In genomic region chr10:31927597-31928530, GRCh38 we compare ENCODE assay signal across 8 cellular contexts. TPM values are rescaled to one million over a fixed set of nuclear protein-coding genes. Genes with fewer than 3 reads are reported as not detected.
DNase-seq lines count a peak whose midpoint lies in the region; ATAC-seq and TF ChIP-seq lines count a peak whose summit lies in the region.

No MANE protein-coding gene starts in this region.

- H3K4me3 ChIP-seq in right lobe of liver, result peak overlapping the region; percentile 90 to 93 (median 92)

- no peak for TF ChIP-seq POLR2A in right lobe of liver (IDR thresholded peaks at IDR 0.05)

- H3K27me3 ChIP-seq in right lobe of liver, result no peaks in the 10 kb centered on the region

- H3K36me3 ChIP-seq in right lobe of liver, result no peaks in the 10 kb centered on the region

- ATAC-seq in HG02981 (IDR thresholded peaks at IDR 0.05; ENCODE audit: unreplicated experiment) (peak; percentile 24), right lobe of liver (peak; percentile 27 to 46 (median 38))

- intact Hi-C loops in right lobe of liver (cut with DNase I), result no loop called here

- peaks cover 0 to 37% (median 0%) of the 10 kb centered on the region in 4 donors for H3K4me1 ChIP-seq in right lobe of liver

- TF ChIP-seq CTCF in right lobe of liver (IDR thresholded peaks at IDR 0.05), result peak in 2 of 4 donors; percentile 9 to 13

- no peaks in the 10 kb centered on the region for H3K9me3 ChIP-seq in right lobe of liver

- peak; percentile 14 to 29 for DNase-seq in stimulated activated CD4-positive, alpha-beta T cell treated with anti-CD3 and anti-CD28 coated beads, Interleukin-12 subunit alpha, Interleukin-12 subunit beta, amount 100 ng/mL, for 24 hours (ENCODE audit: low read depth in 2 of 2)
- no peak for DNase-seq in stimulated activated CD4-positive, alpha-beta T cell treated with anti-CD3 and anti-CD28 coated beads, Interleukin-2, amount 100 ng/mL, for 48 hours
- DNase-seq in NCI-H2227 treated with DMSO at 0.1 percent for 48 hours (lab: John Stamatoyannopoulos, UW) (peak; percentile 30), ecto neural progenitor cell (ENCODE audit: low spot score) (peak; percentile 80), right lobe of liver (peak; percentile 63 to 70 (median 68))
- peak; percentile 45 for DNase-seq in activated CD4-positive, alpha-beta T cell treated with anti-CD3 and anti-CD28 coated beads, Interleukin-2, amount 50 U/mL, for 1 hour
- peak; percentile 16 to 27 (median 17) for DNase-seq in stimulated activated CD4-positive, alpha-beta T cell treated with anti-CD3 and anti-CD28 coated beads, TNF-alpha, amount 100 ng/mL, for 4 hours (ENCODE audit: low read depth in 3 of 3)

- H3K27ac ChIP-seq in right lobe of liver, result peak overlapping the region; percentile 97 to 98 (median 97)

- under 1% methylated on average over 41 of the region's 64 CpGs for WGBS in right lobe of liver (ENCODE audit: insufficient coverage, low coverage, low lambda C conversion rate, missing lambda C conversion rate)

RNA-seq across cellular contexts. Expression of gene ARHGAP12, which starts 0.8 kb away (rescaled TPM):
- 10 to 100 TPM; 12.1 to 24.8 (median 17.6) TPM for total RNA-seq in right lobe of liver

Comparison
In these comparisons a context has a peak if more than half of its experiments do, and no peak if none do; other contexts are left out.
1. DNase-seq: peak in stimulated activated CD4-positive, alpha-beta T cell treated with anti-CD3 and anti-CD28 coated beads, Interleukin-12 subunit alpha, Interleukin-12 subunit beta, amount 100 ng/mL, for 24 hours (2 of 2), NCI-H2227 treated with DMSO at 0.1 percent for 48 hours (single experiment), activated CD4-positive, alpha-beta T cell treated with anti-CD3 and anti-CD28 coated beads, Interleukin-2, amount 50 U/mL, for 1 hour (single experiment), ecto neural progenitor cell (single experiment), right lobe of liver (3 of 3) and stimulated activated CD4-positive, alpha-beta T cell treated with anti-CD3 and anti-CD28 coated beads, TNF-alpha, amount 100 ng/mL, for 4 hours (3 of 3); none in stimulated activated CD4-positive, alpha-beta T cell treated with anti-CD3 and anti-CD28 coated beads, Interleukin-2, amount 100 ng/mL, for 48 hours (0 of 2).